In genomic region chr10:71810048-71810750, GRCh38 we compare ENCODE assay signal across 25 cellular contexts.
"Had no signal": no experiment of that assay in that cellular context is flagged by ENCODE, and none has a peak within 500 bp of the region (broad histone marks: within the 10 kb centered on the region; RNA-seq: fewer than 3 reads in every experiment).

No MANE protein-coding gene starts in this region.

- H2AFZ ChIP-seq: hepatocyte, parathyroid adenoma had no signal

- H3K9ac ChIP-seq: parathyroid adenoma had no signal

- H3K27ac ChIP-seq: gastroesophageal sphincter, hepatocyte, parathyroid adenoma, right atrium auricular region, thoracic aorta, uterus had no signal

- H3K79me2 ChIP-seq: hepatocyte, parathyroid adenoma had no signal

- H3K4me1 ChIP-seq: uterus had no signal

- FAIRE-seq: endothelial cell of umbilical vein, kidney had no signal

- DNase-seq: activated CD4-positive, alpha-beta T cell treated with anti-CD3 and anti-CD28 coated beads, Interleukin-2, amount 50 U/mL, for 1 hour; activated CD4-positive, CD25-positive, alpha-beta regulatory T cell treated with anti-CD3 and anti-CD28 coated beads, Interleukin-2, amount 50 U/mL, for 72 hours; activated CD8-positive, alpha-beta T cell treated with anti-CD3 and anti-CD28 coated beads for 36 hours; activated gamma-delta T cell treated with Interleukin-2 at 50 U/mL for 16 hours; activated naive CD4-positive, alpha-beta T cell treated with anti-CD3 and anti-CD28 coated beads, Interleukin-2, amount 50 U/mL, for 16 hours; activated T-cell treated with anti-CD3 and anti-CD28 coated beads, Interleukin-2, amount 50 U/mL, for 4 hours; amniotic stem cell; caudate nucleus; cortex of kidney; immature natural killer cell; kidney; left colon; mammary epithelial cell; nucleus accumbens; stimulated activated CD4-positive, alpha-beta T cell treated with anti-CD3 and anti-CD28 coated beads, Interleukin-2, amount 100 ng/mL, for 48 hours; stimulated activated naive CD8-positive, alpha-beta T cell treated with anti-CD3 and anti-CD28 coated beads, Interleukin-15, Interleukin-2, amounts not matched to agents 100 U/mL and 50 U/mL, for 24 hours; T-helper 2 cell; uterus had no signal

- ATAC-seq: activated CD8-positive, alpha-beta T cell treated with anti-CD3 and anti-CD28 coated beads for 36 hours; activated T-cell treated with anti-CD3 and anti-CD28 coated beads, Interleukin-2, amount 50 U/mL, for 4 hours; activated T-helper 17 cell treated with anti-CD3 and anti-CD28 coated beads, Interleukin-2, amount 50 U/mL, for 72 hours; gastroesophageal sphincter; left colon; stimulated activated naive CD8-positive, alpha-beta T cell treated with anti-CD3 and anti-CD28 coated beads, Interleukin-15, Interleukin-2, amounts not matched to agents 100 U/mL and 50 U/mL, for 24 hours had no signal

- H3K9me3 ChIP-seq: gastroesophageal sphincter, right atrium auricular region, thoracic aorta, uterus had no signal

- H3K27me3 ChIP-seq: gastroesophageal sphincter, right atrium auricular region, uterus had no signal

- H3K4me2 ChIP-seq: hepatocyte had no signal

- H3K36me3 ChIP-seq: thoracic aorta, uterus had no signal

- H3K4me3 ChIP-seq: gastroesophageal sphincter, hepatocyte, right atrium auricular region, thoracic aorta, uterus had no signal
